8 cellular contexts compared by ENCODE assay signal in the genomic region with DNA sequence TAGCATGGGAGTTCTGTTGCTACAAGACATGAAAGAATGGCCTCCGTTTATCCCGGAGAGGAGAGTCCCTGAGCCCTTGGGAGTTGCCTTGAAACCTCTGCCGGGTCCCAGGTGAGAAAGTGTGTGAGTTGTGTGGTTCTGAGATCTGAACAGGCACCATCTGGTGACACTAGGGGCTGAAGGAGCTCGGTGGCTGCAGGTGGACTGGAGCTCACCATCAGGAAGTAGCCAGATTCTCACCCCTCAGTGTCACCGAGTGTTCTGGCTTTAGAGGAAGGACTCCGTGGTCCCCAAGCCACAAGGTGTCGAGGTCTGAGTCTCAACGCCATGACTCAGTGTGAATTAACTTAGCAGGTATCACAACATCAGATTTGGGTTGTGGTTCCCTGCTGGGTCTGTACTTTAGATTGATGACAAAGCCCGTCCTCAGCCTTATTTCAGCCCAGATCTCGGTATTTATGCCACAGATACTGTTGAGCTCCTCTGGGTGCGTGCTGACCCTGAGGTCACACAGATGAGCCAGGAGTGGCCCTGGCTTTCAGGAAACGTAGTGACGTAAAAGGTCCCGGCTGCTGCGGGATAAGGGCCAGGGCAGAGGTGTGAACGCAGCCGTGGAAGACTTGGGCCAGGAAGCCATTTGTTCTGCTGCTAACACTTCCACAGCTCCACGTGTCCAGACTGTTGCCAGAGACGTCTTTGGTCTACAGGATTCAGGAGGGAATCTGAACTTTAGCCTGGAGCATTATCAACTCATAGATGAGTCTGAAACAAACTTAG. TPM values are rescaled to one million over a fixed set of nuclear protein-coding genes. Genes with fewer than 3 reads are reported as not detected.
A peak's percentile ranks its signal among the peaks of the same experiment; 100 is the strongest.
DNase-seq lines count a peak whose midpoint lies in the region; ATAC-seq, FAIRE-seq and TF ChIP-seq lines count a peak whose summit lies in the region.

No MANE protein-coding gene starts in this region.

- H3K4me1 ChIP-seq in A549 = no peaks in the 10 kb centered on the region
- peaks cover 26% of the 10 kb centered on the region for H3K4me1 ChIP-seq in lower lobe of right lung
- peaks cover 6% of the 10 kb centered on the region; the same call in 1 of the 2 replicates for H3K4me1 ChIP-seq in SJCRH30

- no peaks in the 10 kb centered on the region for H3K27me3 Mint-ChIP-seq in T-helper 17 cell

- TF ChIP-seq CTCF in A549 (IDR thresholded peaks at IDR 0.05) (no peak), lower lobe of right lung (IDR thresholded peaks at IDR 0.05) (no peak)

- H3K36me3 Mint-ChIP-seq in T-helper 17 cell (ENCODE audit: low read depth) = peaks cover 2% of the 10 kb centered on the region

- H3K4me2 ChIP-seq in A549 = no peak overlapping the region

- H3K4me3 Mint-ChIP-seq in T-helper 17 cell = peak overlapping the region; percentile 25

- CTCF ChIA-PET in A549 (lab: Yijun Ruan, JAX) = interaction anchor here (0.6 to 3.7 kb wide), 8 partner anchors 8 to 251 kb away, joined by 3 to 17 read pairs (median 4); no protein-coding TSS in a partner anchor

- ATAC-seq in A549 (no peak), GM19438 (IDR thresholded peaks at IDR 0.05; ENCODE audit: low read depth, unreplicated experiment) (peak; percentile 46), T-helper 17 cell (no peak), lower lobe of right lung (peak; percentile 17 to 37), HG02852 (IDR thresholded peaks at IDR 0.05; ENCODE audit: unreplicated experiment) (no peak)

- H3K27ac ChIP-seq in A549 (peak overlapping the region in 1 of 2 experiments; percentile 30; a peak in 2 of 6 replicates), lower lobe of right lung (peak overlapping the region; percentile 80), SJCRH30 (no peak overlapping the region)

- 90% methylated on average over 19 of the region's 19 CpGs for WGBS in A549 (ENCODE audit: missing lambda C conversion rate)

- no peak for TF ChIP-seq RAD21 in A549 (conservative IDR thresholded peaks at IDR 0.05 in 1 of 2, IDR thresholded peaks at IDR 0.05 in 1 of 2)

- H3K36me3 ChIP-seq in lower lobe of right lung (peaks cover 61% of the 10 kb centered on the region), SJCRH30 (peaks cover 23% of the 10 kb centered on the region)

- intact Hi-C loops in lower lobe of right lung (cut with DNase I) = no loop called here

- no peak overlapping the region for H3K4me3 ChIP-seq in A549
- H3K4me3 ChIP-seq in lower lobe of right lung = no peak overlapping the region
- no peak overlapping the region for H3K4me3 ChIP-seq in SJCRH30

- DNase-seq in A549 (ENCODE audit: low read depth in 1 of 2, low spot score in 1 of 2) (no peak), T-helper 17 cell (no peak), lower lobe of right lung (no peak), SJCRH30 (no peak), NCI-H2107 treated with DMSO at 0.1 percent for 48 hours (lab: John Stamatoyannopoulos, UW; ENCODE audit: unreplicated experiment) (no peak), SK-N-DZ (ENCODE audit: low spot score) (no peak)

- H3K27me3 ChIP-seq in lower lobe of right lung (ENCODE audit: low read depth) (no peaks in the 10 kb centered on the region), SJCRH30 (no peaks in the 10 kb centered on the region)

- H3K27ac Mint-ChIP-seq in T-helper 17 cell = peak overlapping the region; percentile 63

- no peak for TF ChIP-seq POLR2A in A549 (IDR thresholded peaks at IDR 0.05; ENCODE audit: low read length)

- H3K4me1 Mint-ChIP-seq in T-helper 17 cell = peaks cover 2% of the 10 kb centered on the region

- POLR2A ChIA-PET in A549 (lab: Yijun Ruan, JAX) = interaction anchor here (1.3 kb wide), 1 partner anchor 61 kb away, joined by 4 read pairs; no protein-coding TSS in a partner anchor

- H3K9me3 ChIP-seq in A549 = no peaks in the 10 kb centered on the region
- no peaks in the 10 kb centered on the region for H3K9me3 ChIP-seq in T-helper 17 cell (ENCODE audit: control insufficient read depth, low read length, poor library complexity, severe bottlenecking)
- H3K9me3 ChIP-seq in lower lobe of right lung = no peaks in the 10 kb centered on the region
- no peaks in the 10 kb centered on the region for H3K9me3 ChIP-seq in SJCRH30 (replicated peaks)

- peak; percentile 28 for FAIRE-seq in A549 (lab: Jason Lieb, UNC)

- no peak for TF ChIP-seq EP300 in A549 (IDR thresholded peaks at IDR 0.05)

TF ChIP-seq in A549, 52 proteins besides CTCF, POLR2A, EP300 and RAD21:
- TF ChIP-seq RCOR1 (IDR thresholded peaks at IDR 0.05; ENCODE audit: low read depth, low read length) = no peak
- TF ChIP-seq TFCP2L1 (CRISPR knock-in tag; IDR thresholded peaks at IDR 0.05) = no peak
- no peak for TF ChIP-seq HOXB5 (CRISPR knock-in tag; IDR thresholded peaks at IDR 0.05)
- TF ChIP-seq, protein P1, sequence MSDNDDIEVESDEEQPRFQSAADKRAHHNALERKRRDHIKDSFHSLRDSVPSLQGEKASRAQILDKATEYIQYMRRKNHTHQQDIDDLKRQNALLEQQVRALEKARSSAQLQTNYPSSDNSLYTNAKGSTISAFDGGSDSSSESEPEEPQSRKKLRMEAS (IDR thresholded peaks at IDR 0.05) = no peak
- no peak for TF ChIP-seq JUN (IDR thresholded peaks at IDR 0.05)
- TF ChIP-seq ESRRA (IDR thresholded peaks at IDR 0.05; ENCODE audit: borderline replicate concordance, low read length) = no peak
- TF ChIP-seq CBX8 (IDR thresholded peaks at IDR 0.05) = no peak
- no peak for TF ChIP-seq HDAC2 (IDR thresholded peaks at IDR 0.05)
- TF ChIP-seq BHLHE40 (IDR thresholded peaks at IDR 0.05; ENCODE audit: low read depth, low read length) = no peak
- TF ChIP-seq, protein P2, sequence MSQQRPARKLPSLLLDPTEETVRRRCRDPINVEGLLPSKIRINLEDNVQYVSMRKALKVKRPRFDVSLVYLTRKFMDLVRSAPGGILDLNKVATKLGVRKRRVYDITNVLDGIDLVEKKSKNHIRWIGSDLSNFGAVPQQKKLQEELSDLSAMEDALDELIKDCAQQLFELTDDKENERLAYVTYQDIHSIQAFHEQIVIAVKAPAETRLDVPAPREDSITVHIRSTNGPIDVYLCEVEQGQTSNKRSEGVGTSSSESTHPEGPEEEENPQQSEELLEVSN (IDR thresholded peaks at IDR 0.05; ENCODE audit: borderline replicate concordance, low read depth) = no peak
- no peak for TF ChIP-seq NFE2L2 (conservative IDR thresholded peaks at IDR 0.05; ENCODE audit: low read length)
- TF ChIP-seq MAFK (IDR thresholded peaks at IDR 0.05; ENCODE audit: partially characterized antibody) = no peak
- no peak for TF ChIP-seq HOXB13 (CRISPR knock-in tag; IDR thresholded peaks at IDR 0.05; ENCODE audit: low read depth)
- no peak for TF ChIP-seq CHD2 (IDR thresholded peaks at IDR 0.05; ENCODE audit: low read length, partially characterized antibody)
- no peak for TF ChIP-seq HOXA7 (CRISPR knock-in tag; IDR thresholded peaks at IDR 0.05)
- no peak for TF ChIP-seq NR3C1 (IDR thresholded peaks at IDR 0.05)
- TF ChIP-seq, protein P3, sequence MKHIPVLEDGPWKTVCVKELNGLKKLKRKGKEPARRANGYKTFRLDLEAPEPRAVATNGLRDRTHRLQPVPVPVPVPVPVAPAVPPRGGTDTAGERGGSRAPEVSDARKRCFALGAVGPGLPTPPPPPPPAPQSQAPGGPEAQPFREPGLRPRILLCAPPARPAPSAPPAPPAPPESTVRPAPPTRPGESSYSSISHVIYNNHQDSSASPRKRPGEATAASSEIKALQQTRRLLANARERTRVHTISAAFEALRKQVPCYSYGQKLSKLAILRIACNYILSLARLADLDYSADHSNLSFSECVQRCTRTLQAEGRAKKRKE (CRISPR knock-in tag; IDR thresholded peaks at IDR 0.05; ENCODE audit: low read depth) = no peak
- TF ChIP-seq KDM1A (IDR thresholded peaks at IDR 0.05; ENCODE audit: low read depth) = no peak
- TF ChIP-seq ZFP36 (IDR thresholded peaks at IDR 0.05; ENCODE audit: borderline replicate concordance, partially characterized antibody) = no peak
- no peak for TF ChIP-seq CBX2 (IDR thresholded peaks at IDR 0.05; ENCODE audit: borderline replicate concordance, low read depth)
TF ChIP-seq in A549: peak in this region for 0.

RNA-seq across cellular contexts. Expression of a gene that starts 54.4 kb away (rescaled TPM):
- polyA plus RNA-seq in A549 (2011; rRNA removed) = not detected in 2 replicates
- 0.03 TPM in 1 of 2 replicates, not detected in the other for polyA plus RNA-seq in A549 (2012; cell fraction: cytosol; rRNA removed)
- polyA plus RNA-seq in A549 (2012; cell fraction: nucleus; rRNA removed) = 0.13 TPM in 1 of 2 replicates, not detected in the other
- polyA plus RNA-seq in A549 (2017; fragmentation: RNase III; extraction: RNeasy Plus Mini Kit Qiagen cat#74134 plus additional on column Dnase treatment) = not detected in 3 replicates
- polyA minus RNA-seq in A549 (2011; rRNA and poly(A)+ RNA removed) = 0.24 TPM in 1 of 2 replicates, not detected in the other
- not detected for total RNA-seq in T-helper 17 cell
- total RNA-seq in lower lobe of right lung = not detected
- total RNA-seq in SJCRH30 (2014; rRNA removed; shearing (Covaris generic)) = 0.25 TPM in 1 of 2 replicates, not detected in the other
- not detected in 2 replicates for polyA plus RNA-seq in SK-N-DZ (2014; cell fraction: cytosol; rRNA removed)
- not detected in 2 replicates for polyA plus RNA-seq in SK-N-DZ (2014; cell fraction: nucleus; rRNA removed)

Comparison
In these comparisons a context has a peak if more than half of its experiments do, and no peak if none do; other contexts are left out.
1. ATAC-seq: peak in GM19438 (single experiment) and lower lobe of right lung (2 of 2); none in A549 (0 of 2), T-helper 17 cell (single experiment) and HG02852 (single experiment).